In genomic region chr10:76113952-76114351, GRCh38 we compare ENCODE assay signal across 12 cellular contexts.
DNase-seq lines count a peak whose midpoint lies in the region; ATAC-seq, FAIRE-seq and TF ChIP-seq lines count a peak whose summit lies in the region.
"Had no signal": no experiment of that assay in that cellular context is flagged by ENCODE, and none has a peak within 500 bp of the region (broad histone marks: within the 10 kb centered on the region; RNA-seq: fewer than 3 reads in every experiment).

No MANE protein-coding gene starts in this region.

- H3K4me3 ChIP-seq in SK-N-SH (ENCODE audit: low read depth in 2 of 2, low read length in 1 of 2), result no peak overlapping the region
- no peak overlapping the region for H3K4me3 ChIP-seq in hepatocyte
- H3K4me3 ChIP-seq: transverse colon had no signal

- peaks cover 9 to 43% of the 10 kb centered on the region in 2 experiments for H3K4me1 ChIP-seq in SK-N-SH (ENCODE audit: control insufficient read depth in 1 of 2, insufficient read depth in 2 of 2, low read depth in 1 of 2, low read length in 1 of 2)
- H3K4me1 ChIP-seq in hepatocyte (ENCODE audit: insufficient read depth), result peaks cover 44% of the 10 kb centered on the region

- H3K9ac ChIP-seq in SK-N-SH, result no peak overlapping the region

- TF ChIP-seq CTCF in SK-N-SH (IDR thresholded peaks at IDR 0.05) (no peak), hepatocyte (IDR thresholded peaks at IDR 0.05; ENCODE audit: poor library complexity) (no peak)

- DNase-seq in SK-N-SH (no peak), RPMI7951 (ENCODE audit: low read depth) (peak; percentile 45), hepatocyte (ENCODE audit: low spot score) (no peak), urothelium cell line (ENCODE audit: low spot score) (peak; percentile 59)
- DNase-seq in activated CD4-positive, alpha-beta T cell treated with anti-CD3 and anti-CD28 coated beads for 48 hours, result no peak
- DNase-seq in activated CD4-positive, alpha-beta T cell treated with anti-CD3 and anti-CD28 coated beads for 1 hour, result no peak
- DNase-seq: DND-41, transverse colon had no signal

- WGBS in SK-N-SH (ENCODE audit: low lambda C conversion rate), result 74% methylated on average over 4 of the region's 4 CpGs
- WGBS in hepatocyte (ENCODE audit: low lambda C conversion rate, missing lambda C conversion rate), result 38% methylated on average over 4 of the region's 4 CpGs

- POLR2A ChIA-PET in SK-N-SH (lab: Yijun Ruan, JAX), result interaction anchor here (1.3 kb wide), 1 partner anchor 72 kb away, joined by 3 read pairs; no protein-coding TSS in a partner anchor

- CTCF ChIA-PET in SK-N-SH (lab: Yijun Ruan, JAX), result interaction anchor here (1.1 to 1.2 kb wide), 2 partner anchors 11 to 16 kb away, joined by 3 read pairs; no protein-coding TSS in a partner anchor

- H3K27ac ChIP-seq in SK-N-SH (ENCODE audit: low read depth in 2 of 2, low read length in 1 of 2) (peak overlapping the region in 1 of 2 experiments; percentile 44; a peak in 1 of 4 replicates), hepatocyte (peak overlapping the region; percentile 66)
- H3K27ac ChIP-seq: transverse colon had no signal

- TF ChIP-seq EP300 in SK-N-SH (IDR thresholded peaks at IDR 0.05; ENCODE audit: borderline replicate concordance in 1 of 2, low read depth in 1 of 2, low read length in 1 of 2), result peak; percentile 34 to 70; a peak in 3 of 4 replicates

- ATAC-seq in SK-N-SH treated with all-trans-retinoic acid at 6 μM for 48 hours (no peak), GM19455 (IDR thresholded peaks at IDR 0.05; ENCODE audit: unreplicated experiment) (no peak)

- TF ChIP-seq RAD21 in SK-N-SH (IDR thresholded peaks at IDR 0.05; ENCODE audit: low read length), result no peak

- H4K20me1 ChIP-seq in SK-N-SH (ENCODE audit: insufficient read depth) (no peaks in the 10 kb centered on the region), hepatocyte (ENCODE audit: insufficient read depth, poor library complexity, severe bottlenecking) (no peaks in the 10 kb centered on the region)

- H3K9me2 ChIP-seq in SK-N-SH (no peaks in the 10 kb centered on the region), hepatocyte (replicated peaks; ENCODE audit: insufficient read depth) (no peaks in the 10 kb centered on the region)

- H3K4me2 ChIP-seq in SK-N-SH (no peak overlapping the region), hepatocyte (peak overlapping the region; percentile 74)

- FAIRE-seq in urothelium cell line (lab: Jason Lieb, UNC), result peak; percentile 63
- FAIRE-seq: endothelial cell of umbilical vein, GM18507 had no signal

- peaks cover 15% of the 10 kb centered on the region for H3F3A ChIP-seq in SK-N-SH (replicated peaks; ENCODE audit: insufficient read depth)

- H3K36me3 ChIP-seq in SK-N-SH (replicated peaks in 1 of 2; ENCODE audit: control insufficient read depth in 1 of 2, insufficient read depth in 2 of 2, low read length in 1 of 2), result no peaks in the 10 kb centered on the region
- H3K36me3 ChIP-seq in hepatocyte (replicated peaks; ENCODE audit: insufficient read depth, low read depth), result no peaks in the 10 kb centered on the region
- H3K36me3 ChIP-seq: transverse colon had no signal

- H3K79me2 ChIP-seq in SK-N-SH (ENCODE audit: insufficient read depth) (no peaks in the 10 kb centered on the region), hepatocyte (no peaks in the 10 kb centered on the region)

- no peak overlapping the region for H2AFZ ChIP-seq in SK-N-SH (ENCODE audit: low read depth)
- no peak overlapping the region for H2AFZ ChIP-seq in hepatocyte

- no peaks in the 10 kb centered on the region for H3K9me3 ChIP-seq in SK-N-SH
- no peaks in the 10 kb centered on the region for H3K9me3 ChIP-seq in hepatocyte (ENCODE audit: low read depth)
- H3K9me3 ChIP-seq: transverse colon had no signal

- H3K27me3 ChIP-seq in SK-N-SH (ENCODE audit: insufficient read depth) (no peaks in the 10 kb centered on the region), hepatocyte (no peaks in the 10 kb centered on the region)
- H3K27me3 ChIP-seq: transverse colon had no signal

TF ChIP-seq in SK-N-SH, 30 proteins besides CTCF, POLR2A, EP300 and RAD21:
- TF ChIP-seq TEAD4 (IDR thresholded peaks at IDR 0.05; ENCODE audit: borderline replicate concordance, insufficient read depth) (peak; percentile 31; the same call in 1 of the 2 replicates), FOSL2 (IDR thresholded peaks at IDR 0.05; ENCODE audit: borderline replicate concordance, low read depth) (no peak), YY1 (IDR thresholded peaks at IDR 0.05; ENCODE audit: low read depth) (no peak), TCF12 (IDR thresholded peaks at IDR 0.05) (peak; percentile 80), JUND (IDR thresholded peaks at IDR 0.05) (peak; percentile 73), NFIC (IDR thresholded peaks at IDR 0.05; ENCODE audit: borderline replicate concordance) (peak; percentile 43; the same call in 1 of the 2 replicates), PBX3 (IDR thresholded peaks at IDR 0.05) (peak; percentile 96), EZH2phosphoT487 (IDR thresholded peaks at IDR 0.05; ENCODE audit: borderline replicate concordance, low read depth) (no peak), POLR2AphosphoS5 (IDR thresholded peaks at IDR 0.05; ENCODE audit: low read depth, low read length) (peak; percentile 27; the same call in 1 of the 2 replicates), SIN3A (IDR thresholded peaks at IDR 0.05; ENCODE audit: borderline replicate concordance, low read depth, low read length) (peak; percentile 76; the same call in 1 of the 2 replicates)

TF ChIP-seq in SK-N-SH treated with all-trans-retinoic acid at 6 μM for 48 hours, 23 proteins besides CTCF, POLR2A, EP300 and RAD21 (continues in another document):
- TF ChIP-seq ISL1 (CRISPR knock-in tag; IDR thresholded peaks at IDR 0.05), result no peak
- no peak for TF ChIP-seq OSR1 (CRISPR knock-in tag; IDR thresholded peaks at IDR 0.05)
- no peak for TF ChIP-seq CREB5 (CRISPR knock-in tag; IDR thresholded peaks at IDR 0.05; ENCODE audit: low read depth)
- TF ChIP-seq BACH2 (CRISPR knock-in tag; IDR thresholded peaks at IDR 0.05; ENCODE audit: borderline replicate concordance), result no peak
- no peak for TF ChIP-seq ZFP3 (CRISPR knock-in tag; IDR thresholded peaks at IDR 0.05)
- no peak for TF ChIP-seq ZC3H10 (CRISPR knock-in tag; IDR thresholded peaks at IDR 0.05)
- TF ChIP-seq ZNF565 (CRISPR knock-in tag; conservative IDR thresholded peaks at IDR 0.05; ENCODE audit: low read depth), result no peak
- no peak for TF ChIP-seq SNAI2 (CRISPR knock-in tag; IDR thresholded peaks at IDR 0.05)
- TF ChIP-seq RARB (CRISPR knock-in tag; IDR thresholded peaks at IDR 0.05), result no peak
- no peak for TF ChIP-seq ESRRG (CRISPR knock-in tag; IDR thresholded peaks at IDR 0.05)
- no peak for TF ChIP-seq ZNF8 (CRISPR knock-in tag; IDR thresholded peaks at IDR 0.05)
- TF ChIP-seq PATZ1 (CRISPR knock-in tag; IDR thresholded peaks at IDR 0.05; ENCODE audit: borderline replicate concordance), result no peak
- TF ChIP-seq ZNF70 (CRISPR knock-in tag; IDR thresholded peaks at IDR 0.05), result no peak
- no peak for TF ChIP-seq TOX (CRISPR knock-in tag; IDR thresholded peaks at IDR 0.05; ENCODE audit: borderline replicate concordance)
- TF ChIP-seq POU6F1 (CRISPR knock-in tag; IDR thresholded peaks at IDR 0.05; ENCODE audit: borderline replicate concordance, low read depth), result no peak
- TF ChIP-seq ARNTL (CRISPR knock-in tag; IDR thresholded peaks at IDR 0.05; ENCODE audit: borderline replicate concordance, low read depth), result no peak

Comparison
In these comparisons a context has a peak if more than half of its experiments do, and no peak if none do; other contexts are left out.
1. DNase-seq: peak in RPMI7951 (single experiment) and urothelium cell line (single experiment); none in SK-N-SH (single experiment), hepatocyte (single experiment), activated CD4-positive, alpha-beta T cell treated with anti-CD3 and anti-CD28 coated beads for 48 hours (single experiment) and activated CD4-positive, alpha-beta T cell treated with anti-CD3 and anti-CD28 coated beads for 1 hour (single experiment).